ENCODE assay signal across 27 cellular contexts in the genomic region with DNA sequence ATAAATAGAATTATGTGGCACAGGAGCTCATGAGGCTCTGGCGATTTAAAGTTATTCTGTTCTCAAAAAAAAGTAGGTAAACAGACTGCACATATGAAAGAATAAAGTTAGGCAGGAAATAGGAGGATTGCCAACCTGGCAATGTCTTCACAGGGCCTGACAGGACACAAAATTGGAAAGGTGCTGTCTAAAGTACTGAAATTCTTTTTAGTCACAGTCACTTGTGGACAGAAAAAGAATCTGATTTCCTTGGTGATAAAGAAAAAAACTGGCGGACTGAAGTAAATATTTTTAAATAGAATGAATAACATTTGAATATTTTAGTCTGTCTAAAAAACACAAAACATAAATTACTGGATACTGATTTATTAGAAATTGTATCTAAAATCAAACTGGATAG.
"Had no signal": no experiment of that assay in that cellular context is flagged by ENCODE, and none has a peak within 500 bp of the region (broad histone marks: within the 10 kb centered on the region; RNA-seq: fewer than 3 reads in every experiment).

No MANE protein-coding gene starts in this region.

- H3K4me3 Mint-ChIP-seq: activated CD4-positive, alpha-beta memory T cell treated with anti-CD3 and anti-CD28 coated beads, Interleukin-2, amount 10 ng/mL, durations not matched to agents 7 days and 5 days; activated CD4-positive, alpha-beta T cell treated with anti-CD3 and anti-CD28 coated beads, Interleukin-2, amount 10 ng/mL, durations not matched to agents 24 days and 14 days; activated naive CD4-positive, alpha-beta T cell treated with anti-CD3 and anti-CD28 coated beads, Interleukin-2, amount 10 ng/mL, durations not matched to agents 7 days and 5 days; activated naive CD8-positive, alpha-beta T cell treated with anti-CD3 and anti-CD28 coated beads, Interleukin-2, amount 50 U/mL, for 24 hours; natural killer cell treated with Interleukin-12 subunit alpha and Interleukin-12 subunit beta and Interleukin-15 and Interleukin-18, amount 100 ng/mL, for 72 hours; T-helper 2 cell treated with Interferon-gamma antibody and Interleukin-4, amounts not matched to agents 5 μg/mL and 100 μg/mL, for 36 hours had no signal

- H3K9me3 ChIP-seq: gastrocnemius medialis, neutrophil, ovary, psoas muscle, tibial nerve had no signal

- H3K27me3 ChIP-seq: brain microvascular endothelial cell, gastrocnemius medialis, neutrophil, ovary, tibial nerve had no signal

- H3K9me3 Mint-ChIP-seq: activated CD4-positive, alpha-beta memory T cell treated with anti-CD3 and anti-CD28 coated beads, Interleukin-2, amount 10 ng/mL, durations not matched to agents 7 days and 5 days; activated CD4-positive, alpha-beta T cell treated with anti-CD3 and anti-CD28 coated beads, Interleukin-2, amount 10 ng/mL, durations not matched to agents 24 days and 14 days; activated naive CD4-positive, alpha-beta T cell treated with anti-CD3 and anti-CD28 coated beads, Interleukin-2, amount 10 ng/mL, durations not matched to agents 7 days and 5 days; activated naive CD8-positive, alpha-beta T cell treated with anti-CD3 and anti-CD28 coated beads, Interleukin-2, amount 50 U/mL, for 24 hours; natural killer cell treated with Interleukin-12 subunit alpha and Interleukin-12 subunit beta and Interleukin-15 and Interleukin-18, amount 100 ng/mL, for 72 hours; T-helper 2 cell treated with Interferon-gamma antibody and Interleukin-4, amounts not matched to agents 5 μg/mL and 100 μg/mL, for 36 hours had no signal

- H3K27me3 Mint-ChIP-seq: activated CD4-positive, alpha-beta memory T cell treated with anti-CD3 and anti-CD28 coated beads, Interleukin-2, amount 10 ng/mL, durations not matched to agents 7 days and 5 days; activated CD4-positive, alpha-beta T cell treated with anti-CD3 and anti-CD28 coated beads, Interleukin-2, amount 10 ng/mL, durations not matched to agents 24 days and 14 days; activated naive CD4-positive, alpha-beta T cell treated with anti-CD3 and anti-CD28 coated beads, Interleukin-2, amount 10 ng/mL, durations not matched to agents 7 days and 5 days; activated naive CD8-positive, alpha-beta T cell treated with anti-CD3 and anti-CD28 coated beads, Interleukin-2, amount 50 U/mL, for 24 hours; natural killer cell treated with Interleukin-12 subunit alpha and Interleukin-12 subunit beta and Interleukin-15 and Interleukin-18, amount 100 ng/mL, for 72 hours had no signal

- DNase-seq: activated CD4-positive, alpha-beta memory T cell treated with anti-CD3 and anti-CD28 coated beads, Interleukin-2, amount 10 ng/mL, durations not matched to agents 7 days and 5 days; activated CD4-positive, alpha-beta T cell treated with anti-CD3 and anti-CD28 coated beads, Interleukin-2, amount 10 ng/mL, durations not matched to agents 24 days and 14 days; activated effector memory CD4-positive, alpha-beta T cell treated with anti-CD3 and anti-CD28 coated beads, Interleukin-2, amount 50 U/mL, for 16 hours; activated naive CD4-positive, alpha-beta T cell treated with anti-CD3 and anti-CD28 coated beads, Interleukin-2, amount 10 ng/mL, durations not matched to agents 7 days and 5 days; activated naive CD8-positive, alpha-beta T cell treated with anti-CD3 and anti-CD28 coated beads, Interleukin-2, amount 50 U/mL, for 24 hours; activated T-cell treated with anti-CD3 and anti-CD28 coated beads for 4 hours; anterior cingulate cortex; brain microvascular endothelial cell; caudate nucleus; dermis blood vessel endothelial cell; effector CD8-positive, alpha-beta T cell; gastrocnemius medialis; hypothalamus; left cardiac atrium; midbrain; ovary; psoas muscle; right cardiac atrium; stimulated activated CD4-positive, alpha-beta T cell treated with anti-CD3 and anti-CD28 coated beads, Interleukin-12 subunit alpha, Interleukin-12 subunit beta, amount 100 ng/mL, for 4 hours; stimulated activated CD4-positive, alpha-beta T cell treated with anti-CD3 and anti-CD28 coated beads, Interleukin-4, amount 100 ng/mL, for 4 hours; stimulated activated naive CD8-positive, alpha-beta T cell treated with anti-CD3 and anti-CD28 coated beads, Interleukin-15, Interleukin-2, amounts not matched to agents 100 U/mL and 50 U/mL, for 24 hours; substantia nigra had no signal

- H3K36me3 Mint-ChIP-seq: activated naive CD4-positive, alpha-beta T cell treated with anti-CD3 and anti-CD28 coated beads, Interleukin-2, amount 10 ng/mL, durations not matched to agents 7 days and 5 days; natural killer cell treated with Interleukin-12 subunit alpha and Interleukin-12 subunit beta and Interleukin-15 and Interleukin-18, amount 100 ng/mL, for 72 hours had no signal

- H3K4me3 ChIP-seq: gastrocnemius medialis, ovary, psoas muscle, tibial nerve had no signal

- H3K27ac Mint-ChIP-seq: activated CD4-positive, alpha-beta memory T cell treated with anti-CD3 and anti-CD28 coated beads, Interleukin-2, amount 10 ng/mL, durations not matched to agents 7 days and 5 days; activated CD4-positive, alpha-beta T cell treated with anti-CD3 and anti-CD28 coated beads, Interleukin-2, amount 10 ng/mL, durations not matched to agents 24 days and 14 days; activated naive CD4-positive, alpha-beta T cell treated with anti-CD3 and anti-CD28 coated beads, Interleukin-2, amount 10 ng/mL, durations not matched to agents 7 days and 5 days; activated naive CD8-positive, alpha-beta T cell treated with anti-CD3 and anti-CD28 coated beads, Interleukin-2, amount 50 U/mL, for 24 hours; natural killer cell treated with Interleukin-12 subunit alpha and Interleukin-12 subunit beta and Interleukin-15 and Interleukin-18, amount 100 ng/mL, for 72 hours; T-helper 2 cell treated with Interferon-gamma antibody and Interleukin-4, amounts not matched to agents 5 μg/mL and 100 μg/mL, for 36 hours had no signal

- H3K4me1 ChIP-seq: psoas muscle, tibial nerve had no signal

- H3K4me1 Mint-ChIP-seq: activated CD4-positive, alpha-beta memory T cell treated with anti-CD3 and anti-CD28 coated beads, Interleukin-2, amount 10 ng/mL, durations not matched to agents 7 days and 5 days; activated CD4-positive, alpha-beta T cell treated with anti-CD3 and anti-CD28 coated beads, Interleukin-2, amount 10 ng/mL, durations not matched to agents 24 days and 14 days; activated naive CD4-positive, alpha-beta T cell treated with anti-CD3 and anti-CD28 coated beads, Interleukin-2, amount 10 ng/mL, durations not matched to agents 7 days and 5 days; activated naive CD8-positive, alpha-beta T cell treated with anti-CD3 and anti-CD28 coated beads, Interleukin-2, amount 50 U/mL, for 24 hours had no signal

- H3K36me3 ChIP-seq: brain microvascular endothelial cell, gastrocnemius medialis, neutrophil, ovary, tibial nerve had no signal

- H3K27ac ChIP-seq: brain microvascular endothelial cell, gastrocnemius medialis, neutrophil, ovary, psoas muscle, tibial nerve, VCaP had no signal
